ENCODE assay signal across 8 cellular contexts in genomic region chr6:127539292-127539691, GRCh38. TPM values are rescaled to one million over a fixed set of nuclear protein-coding genes. Genes with fewer than 3 reads are reported as not detected.
DNase-seq lines count a peak whose midpoint lies in the region; ATAC-seq and TF ChIP-seq lines count a peak whose summit lies in the region.

No MANE protein-coding gene starts in this region.

- no peaks in the 10 kb centered on the region for H3K27me3 ChIP-seq in BE2C

- ATAC-seq in GM19395 (IDR thresholded peaks at IDR 0.05; ENCODE audit: unreplicated experiment) (peak; percentile 64), HG03045 (IDR thresholded peaks at IDR 0.05; ENCODE audit: unreplicated experiment) (no peak)

- TF ChIP-seq CTCF in BE2C (IDR thresholded peaks at IDR 0.05; ENCODE audit: low read depth, low read length), result peak; percentile 32; the same call in 1 of the 2 replicates
- peak; percentile 33 for TF ChIP-seq CTCF in retinal pigment epithelial cell (conservative IDR thresholded peaks at IDR 0.05; ENCODE audit: low read depth, low read length)

- H3K9me3 ChIP-seq in BE2C, result no peaks in the 10 kb centered on the region

- H3K4me3 ChIP-seq in BE2C (ENCODE audit: low read depth, low read length) (no peak overlapping the region), retinal pigment epithelial cell (ENCODE audit: low read length) (no peak overlapping the region)

- no peak for DNase-seq in BE2C
- DNase-seq in NCI-H2171 (lab: John Stamatoyannopoulos, UW), result peak; percentile 4
- DNase-seq in cerebellar cortex (ENCODE audit: low spot score), result peak; percentile 46
- DNase-seq in retinal pigment epithelial cell (ENCODE audit: low read depth), result no peak
- no peak for DNase-seq in D341Med (ENCODE audit: low spot score)
- no peak for DNase-seq in HPDE6-E6E7 (ENCODE audit: extremely low spot score)

- no peaks in the 10 kb centered on the region for H3K36me3 ChIP-seq in BE2C

- no peaks in the 10 kb centered on the region for H3K4me1 ChIP-seq in BE2C

RNA-seq across cellular contexts. Expression of gene C6orf58, which starts 37.7 kb away (rescaled TPM):
- polyA plus RNA-seq in BE2C (2012; ENCODE audit: insufficient read depth, insufficient read length, low read depth), result not detected

Comparison
In these comparisons a context has a peak if more than half of its experiments do, and no peak if none do; other contexts are left out.
1. DNase-seq: peak in NCI-H2171 (single experiment) and cerebellar cortex (single experiment); none in BE2C (single experiment), retinal pigment epithelial cell (single experiment), D341Med (single experiment) and HPDE6-E6E7 (single experiment).